ENCODE assay signal across 20 cellular contexts in genomic region chr2:240966457-240966905, GRCh38.
"Had no signal": no experiment of that assay in that cellular context is flagged by ENCODE, and none has a peak within 500 bp of the region (broad histone marks: within the 10 kb centered on the region; RNA-seq: fewer than 3 reads in every experiment).

No MANE protein-coding gene starts in this region.

- H3K36me3 Mint-ChIP-seq: brain had no signal

- H3K4me3 Mint-ChIP-seq: activated naive CD8-positive, alpha-beta T cell treated with anti-CD3 and anti-CD28 coated beads for 36 hours; activated T-cell treated with anti-CD3 and anti-CD28 coated beads, Interleukin-2, amount 50 U/mL, for 72 hours; brain; central memory CD8-positive, alpha-beta T cell; naive thymus-derived CD8-positive, alpha-beta T cell; T-helper 2 cell treated with Interferon-gamma antibody and Interleukin-4, amounts not matched to agents 5 μg/mL and 100 μg/mL, for 36 hours had no signal

- H3K27ac Mint-ChIP-seq: activated naive CD8-positive, alpha-beta T cell treated with anti-CD3 and anti-CD28 coated beads for 36 hours; activated T-cell treated with anti-CD3 and anti-CD28 coated beads, Interleukin-2, amount 50 U/mL, for 72 hours; brain; naive thymus-derived CD8-positive, alpha-beta T cell; T-helper 2 cell treated with Interferon-gamma antibody and Interleukin-4, amounts not matched to agents 5 μg/mL and 100 μg/mL, for 36 hours had no signal

- DNase-seq: activated CD4-positive, alpha-beta T cell treated with anti-CD3 and anti-CD28 coated beads, Interleukin-2, amount 50 U/mL, for 4 hours; activated gamma-delta T cell treated with Interleukin-2 at 50 U/mL for 16 hours; activated naive CD8-positive, alpha-beta T cell treated with anti-CD3 and anti-CD28 coated beads for 36 hours; activated T-cell treated with anti-CD3 and anti-CD28 coated beads, Interleukin-2, amount 50 U/mL, for 72 hours; mesendoderm; retina; stimulated activated CD4-positive, alpha-beta T cell treated with anti-CD3 and anti-CD28 coated beads, Interleukin-2, amount 100 ng/mL, for 24 hours; stimulated activated naive CD8-positive, alpha-beta T cell treated with anti-CD3 and anti-CD28 coated beads, Interleukin-15, Interleukin-2, amounts not matched to agents 100 U/mL and 50 U/mL, for 24 hours; substantia nigra had no signal

- H3K36me3 ChIP-seq: neutrophil, tibial nerve, uterus had no signal

- H3K9me3 ChIP-seq: neutrophil, uterus had no signal

- H3K4me1 Mint-ChIP-seq: activated naive CD8-positive, alpha-beta T cell treated with anti-CD3 and anti-CD28 coated beads for 36 hours; central memory CD8-positive, alpha-beta T cell; naive thymus-derived CD8-positive, alpha-beta T cell had no signal

- H3K27me3 ChIP-seq: tibial nerve, uterus had no signal

- H3K27me3 Mint-ChIP-seq: activated naive CD8-positive, alpha-beta T cell treated with anti-CD3 and anti-CD28 coated beads for 36 hours had no signal

- FAIRE-seq: endometrium, frontal cortex, TTC549 had no signal

- H3K27ac ChIP-seq: neutrophil had no signal

- H3K9me3 Mint-ChIP-seq: activated naive CD8-positive, alpha-beta T cell treated with anti-CD3 and anti-CD28 coated beads for 36 hours; activated T-cell treated with anti-CD3 and anti-CD28 coated beads, Interleukin-2, amount 50 U/mL, for 72 hours; central memory CD8-positive, alpha-beta T cell; naive thymus-derived CD8-positive, alpha-beta T cell; T-helper 2 cell treated with Interferon-gamma antibody and Interleukin-4, amounts not matched to agents 5 μg/mL and 100 μg/mL, for 36 hours had no signal

- ATAC-seq: activated T-cell treated with anti-CD3 and anti-CD28 coated beads, Interleukin-2, amount 50 U/mL, for 72 hours; naive thymus-derived CD8-positive, alpha-beta T cell; stimulated activated naive CD8-positive, alpha-beta T cell treated with anti-CD3 and anti-CD28 coated beads, Interleukin-15, Interleukin-2, amounts not matched to agents 100 U/mL and 50 U/mL, for 24 hours had no signal

- H3K4me3 ChIP-seq: coronary artery, tibial nerve, uterus had no signal
